ENCODE assay signal across 9 cellular contexts in genomic region chr14:58331111-58331510, GRCh38. TPM values are rescaled to one million over a fixed set of nuclear protein-coding genes. Genes with fewer than 3 reads are reported as not detected.
DNase-seq lines count a peak whose midpoint lies in the region; ATAC-seq, FAIRE-seq and TF ChIP-seq lines count a peak whose summit lies in the region.
"Had no signal": no experiment of that assay in that cellular context is flagged by ENCODE, and none has a peak within 500 bp of the region (broad histone marks: within the 10 kb centered on the region; RNA-seq: fewer than 3 reads in every experiment).

No MANE protein-coding gene starts in this region.

- peak; percentile 99 for FAIRE-seq in HTR-8/SVneo (lab: Jason Lieb, UNC)
- FAIRE-seq: TTC549 had no signal

- H3K36me3 ChIP-seq in muscle layer of colon (ENCODE audit: insufficient read depth, low read length) = peaks cover 17% of the 10 kb centered on the region

- DNase-seq in CMK (ENCODE audit: low read depth) (peak; percentile 76), HTR-8/SVneo (ENCODE audit: insufficient read length, low spot score) (peak; percentile 63), NOMO-1 treated with DMSO at 0.1 percent for 48 hours (lab: John Stamatoyannopoulos, UW; ENCODE audit: unreplicated experiment) (peak; percentile 92), activated T-cell treated with anti-CD3 and anti-CD28 coated beads for 4 hours (peak; percentile 83), epithelial cell of proximal tubule (ENCODE audit: low read depth) (peak; percentile 33)
- DNase-seq in stimulated activated CD8-positive, alpha-beta memory T cell treated with anti-CD3 and anti-CD28 coated beads, Interleukin-4, amount 100 ng/mL, for 4 hours (ENCODE audit: low read depth in 2 of 2, low spot score in 1 of 2) = peak; percentile 71 to 72

- peak overlapping the region; percentile 23 for H3K9ac ChIP-seq in muscle layer of colon (ENCODE audit: low read length)

- peaks cover 8% of the 10 kb centered on the region for H3K4me1 ChIP-seq in muscle layer of colon (ENCODE audit: insufficient read depth, low read length)

- ATAC-seq in GM21390 (IDR thresholded peaks at IDR 0.05; ENCODE audit: unreplicated experiment) = peak; percentile 96

- H3K27me3 ChIP-seq in muscle layer of colon (ENCODE audit: control insufficient read depth in 1 of 2, insufficient read depth in 2 of 2, low read length in 2 of 2) = no peaks in the 10 kb centered on the region

- TF ChIP-seq CTCF in epithelial cell of proximal tubule (conservative IDR thresholded peaks at IDR 0.05; ENCODE audit: low read depth, low read length) = no peak

- H3K4me3 ChIP-seq in epithelial cell of proximal tubule (ENCODE audit: low read depth, low read length) (no peak overlapping the region), muscle layer of colon (ENCODE audit: low read depth in 1 of 2, low read length in 2 of 2) (peak overlapping the region in 1 of 2 donors; percentile 56)

- peak overlapping the region; percentile 57 for H3K27ac ChIP-seq in muscle layer of colon (ENCODE audit: low read depth, low read length)

- H3K9me3 ChIP-seq in muscle layer of colon (ENCODE audit: low read length) = no peaks in the 10 kb centered on the region

RNA-seq across cellular contexts. Expression of gene ARID4A, which starts 32.8 kb away (rescaled TPM):
- 2.7 and 8.6 TPM in 2 replicates for total RNA-seq in epithelial cell of proximal tubule

Comparison
In these comparisons a context has a peak if more than half of its experiments do, and no peak if none do; other contexts are left out.
1. DNase-seq: peak in every context shown above with its lines; median percentile 92 in NOMO-1 treated with DMSO at 0.1 percent for 48 hours; 83 in activated T-cell treated with anti-CD3 and anti-CD28 coated beads for 4 hours; 76 in CMK; 72 in stimulated activated CD8-positive, alpha-beta memory T cell treated with anti-CD3 and anti-CD28 coated beads, Interleukin-4, amount 100 ng/mL, for 4 hours; 63 in HTR-8/SVneo; 33 in epithelial cell of proximal tubule.